ENCODE assay signal across 11 cellular contexts in genomic region chr2:176174850-176175728, GRCh38. TPM values are rescaled to one million over a fixed set of nuclear protein-coding genes. Genes with fewer than 3 reads are reported as not detected.
DNase-seq lines count a peak whose midpoint lies in the region; ATAC-seq and TF ChIP-seq lines count a peak whose summit lies in the region.
"Had no signal": no experiment of that assay in that cellular context is flagged by ENCODE, and none has a peak within 500 bp of the region (broad histone marks: within the 10 kb centered on the region; RNA-seq: fewer than 3 reads in every experiment).

No MANE protein-coding gene starts in this region.

- no peak overlapping the region for H3K27ac ChIP-seq in stomach
- H3K27ac ChIP-seq: BLaER1 had no signal

- no peak for TF ChIP-seq CTCF in activated CD8-positive, alpha-beta T cell treated with anti-CD3 and anti-CD28 coated beads for 36 hours (IDR thresholded peaks at IDR 0.05)
- TF ChIP-seq CTCF in stomach (IDR thresholded peaks at IDR 0.05) = no peak

- POLR2A ChIA-PET in activated CD8-positive, alpha-beta T cell treated with anti-CD3 and anti-CD28 coated beads for 36 hours (lab: Charles Lee) = no interaction called here
- POLR2A ChIA-PET in activated CD8-positive, alpha-beta T cell treated with anti-CD3 and anti-CD28 coated beads, Interleukin-2, amount 10 ng/mL, durations not matched to agents 7 days and 5 days (lab: Charles Lee) = no interaction called here

- 13 to 36% (median 17%) methylated on average over 27 to 44 of the region's 44 CpGs for WGBS in stomach, 5 donors

- H3K27ac Mint-ChIP-seq in activated CD8-positive, alpha-beta T cell treated with anti-CD3 and anti-CD28 coated beads for 36 hours = no peak overlapping the region
- no peak overlapping the region for H3K27ac Mint-ChIP-seq in activated CD8-positive, alpha-beta T cell treated with anti-CD3 and anti-CD28 coated beads, Interleukin-2, amount 10 ng/mL, durations not matched to agents 7 days and 5 days
- no peak overlapping the region for H3K27ac Mint-ChIP-seq in activated naive CD8-positive, alpha-beta T cell treated with anti-CD3 and anti-CD28 coated beads for 36 hours
- H3K27ac Mint-ChIP-seq: activated T-helper 17 cell treated with anti-CD3 and anti-CD28 coated beads, Interleukin-2, amount 50 U/mL, for 72 hours had no signal

- H3K4me1 ChIP-seq in stomach = peaks cover 3 to 40% (median 27%) of the 10 kb centered on the region in 4 donors
- H3K4me1 ChIP-seq: BLaER1 had no signal

- intact Hi-C loops in activated CD8-positive, alpha-beta T cell treated with anti-CD3 and anti-CD28 coated beads for 36 hours (cut with micrococcal nuclease) = loop anchor here (5.0 kb wide), 1 partner anchor 43 kb away; no protein-coding TSS in a partner anchor
- intact Hi-C loops in stomach (cut with DNase I; ENCODE audit: low total_unique reads) = no loop called here

- H3K4me3 Mint-ChIP-seq in activated CD8-positive, alpha-beta T cell treated with anti-CD3 and anti-CD28 coated beads for 36 hours = no peak overlapping the region
- no peak overlapping the region for H3K4me3 Mint-ChIP-seq in activated CD8-positive, alpha-beta T cell treated with anti-CD3 and anti-CD28 coated beads, Interleukin-2, amount 10 ng/mL, durations not matched to agents 7 days and 5 days
- peak overlapping the region; percentile 8 for H3K4me3 Mint-ChIP-seq in activated naive CD8-positive, alpha-beta T cell treated with anti-CD3 and anti-CD28 coated beads for 36 hours
- H3K4me3 Mint-ChIP-seq: activated T-helper 17 cell treated with anti-CD3 and anti-CD28 coated beads, Interleukin-2, amount 50 U/mL, for 72 hours had no signal

- no peaks in the 10 kb centered on the region for H3K36me3 ChIP-seq in stomach
- H3K36me3 ChIP-seq: BLaER1 had no signal

- H3K9me3 Mint-ChIP-seq in activated CD8-positive, alpha-beta T cell treated with anti-CD3 and anti-CD28 coated beads for 36 hours = peaks cover 1% of the 10 kb centered on the region
- no peaks in the 10 kb centered on the region for H3K9me3 Mint-ChIP-seq in activated CD8-positive, alpha-beta T cell treated with anti-CD3 and anti-CD28 coated beads, Interleukin-2, amount 10 ng/mL, durations not matched to agents 7 days and 5 days (ENCODE audit: insufficient read depth)
- H3K9me3 Mint-ChIP-seq in activated naive CD8-positive, alpha-beta T cell treated with anti-CD3 and anti-CD28 coated beads for 36 hours = peaks cover 3% of the 10 kb centered on the region
- H3K9me3 Mint-ChIP-seq: activated T-helper 17 cell treated with anti-CD3 and anti-CD28 coated beads, Interleukin-2, amount 50 U/mL, for 72 hours had no signal

- no peak overlapping the region for H3K4me3 ChIP-seq in stomach
- H3K4me3 ChIP-seq: BLaER1 had no signal

- peaks cover 84% of the 10 kb centered on the region for H3K27me3 Mint-ChIP-seq in activated CD8-positive, alpha-beta T cell treated with anti-CD3 and anti-CD28 coated beads for 36 hours
- peaks cover 84% of the 10 kb centered on the region for H3K27me3 Mint-ChIP-seq in activated CD8-positive, alpha-beta T cell treated with anti-CD3 and anti-CD28 coated beads, Interleukin-2, amount 10 ng/mL, durations not matched to agents 7 days and 5 days (ENCODE audit: low read depth)
- H3K27me3 Mint-ChIP-seq in activated naive CD8-positive, alpha-beta T cell treated with anti-CD3 and anti-CD28 coated beads for 36 hours = peaks cover 99% of the 10 kb centered on the region

- H3K9me3 ChIP-seq in stomach = peaks cover 0 to 15% (median 0%) of the 10 kb centered on the region in 4 donors

- H3K27me3 ChIP-seq in stomach = peaks cover 44 to 100% (median 85%) of the 10 kb centered on the region in 3 donors

- peak; percentile 66 for DNase-seq in activated CD8-positive, alpha-beta T cell treated with anti-CD3 and anti-CD28 coated beads for 36 hours
- DNase-seq in activated CD8-positive, alpha-beta T cell treated with anti-CD3 and anti-CD28 coated beads, Interleukin-2, amount 10 ng/mL, durations not matched to agents 7 days and 5 days = no peak
- no peak for DNase-seq in activated naive CD8-positive, alpha-beta T cell treated with anti-CD3 and anti-CD28 coated beads for 36 hours
- DNase-seq in kidney tubule cell (ENCODE audit: low spot score) (peak; percentile 51), superior temporal gyrus (ENCODE audit: extremely low spot score) (peak; percentile 81), foreskin melanocyte (no peak), MV-4-11 (lab: John Stamatoyannopoulos, UW) (no peak), stomach (no peak)
- DNase-seq: NCI-H1048 had no signal

- CTCF ChIA-PET in activated CD8-positive, alpha-beta T cell treated with anti-CD3 and anti-CD28 coated beads for 36 hours (lab: Charles Lee) = interaction anchor here (1.1 to 1.6 kb wide), 3 partner anchors 13 to 64 kb away, joined by 3 to 5 read pairs (median 3); partner anchors contain the start of gene HOXD1
- CTCF ChIA-PET in activated CD8-positive, alpha-beta T cell treated with anti-CD3 and anti-CD28 coated beads, Interleukin-2, amount 10 ng/mL, durations not matched to agents 7 days and 5 days (lab: Charles Lee) = interaction anchor here (1.0 to 2.7 kb wide), 3 partner anchors 278 to 379 kb away, joined by 3 to 10 read pairs (median 6); no protein-coding TSS in a partner anchor

- no peaks in the 10 kb centered on the region for H3K36me3 Mint-ChIP-seq in activated CD8-positive, alpha-beta T cell treated with anti-CD3 and anti-CD28 coated beads for 36 hours (ENCODE audit: low read depth)
- H3K36me3 Mint-ChIP-seq in activated CD8-positive, alpha-beta T cell treated with anti-CD3 and anti-CD28 coated beads, Interleukin-2, amount 10 ng/mL, durations not matched to agents 7 days and 5 days (ENCODE audit: low read depth) = no peaks in the 10 kb centered on the region
- H3K36me3 Mint-ChIP-seq in activated naive CD8-positive, alpha-beta T cell treated with anti-CD3 and anti-CD28 coated beads for 36 hours = peaks cover 1% of the 10 kb centered on the region

- no peak for TF ChIP-seq POLR2A in stomach (IDR thresholded peaks at IDR 0.05)

- no peak for TF ChIP-seq EP300 in stomach (IDR thresholded peaks at IDR 0.05)

- peaks cover 17% of the 10 kb centered on the region for H3K4me1 Mint-ChIP-seq in activated CD8-positive, alpha-beta T cell treated with anti-CD3 and anti-CD28 coated beads for 36 hours (ENCODE audit: low read depth)
- peaks cover 9% of the 10 kb centered on the region for H3K4me1 Mint-ChIP-seq in activated CD8-positive, alpha-beta T cell treated with anti-CD3 and anti-CD28 coated beads, Interleukin-2, amount 10 ng/mL, durations not matched to agents 7 days and 5 days (ENCODE audit: low read depth)
- H3K4me1 Mint-ChIP-seq in activated naive CD8-positive, alpha-beta T cell treated with anti-CD3 and anti-CD28 coated beads for 36 hours = peaks cover 30% of the 10 kb centered on the region
- H3K4me1 Mint-ChIP-seq: activated T-helper 17 cell treated with anti-CD3 and anti-CD28 coated beads, Interleukin-2, amount 50 U/mL, for 72 hours had no signal

- ATAC-seq in activated CD8-positive, alpha-beta T cell treated with anti-CD3 and anti-CD28 coated beads for 36 hours = peak; percentile 60
- no peak for ATAC-seq in activated CD8-positive, alpha-beta T cell treated with anti-CD3 and anti-CD28 coated beads, Interleukin-2, amount 10 ng/mL, durations not matched to agents 7 days and 5 days
- ATAC-seq: activated T-helper 17 cell treated with anti-CD3 and anti-CD28 coated beads, Interleukin-2, amount 50 U/mL, for 72 hours had no signal

RNA-seq across cellular contexts. Expression of gene HOXD1, which starts 13.4 kb away (rescaled TPM):
- not detected for total RNA-seq in activated CD8-positive, alpha-beta T cell treated with anti-CD3 and anti-CD28 coated beads for 36 hours
- total RNA-seq in activated CD8-positive, alpha-beta T cell treated with anti-CD3 and anti-CD28 coated beads, Interleukin-2, amount 10 ng/mL, durations not matched to agents 7 days and 5 days = not detected
- total RNA-seq in activated naive CD8-positive, alpha-beta T cell treated with anti-CD3 and anti-CD28 coated beads for 36 hours = not detected
- total RNA-seq in stomach = under 1 TPM in 1 of 5 donors, not detected in 4; 0.18 TPM
- under 1 TPM in 2 of 3 donors, not detected in 1; 0.12 to 0.23 TPM for polyA plus RNA-seq in stomach
- total RNA-seq: activated T-helper 17 cell treated with anti-CD3 and anti-CD28 coated beads, Interleukin-2, amount 50 U/mL, for 72 hours had no signal

RNA-seq across cellular contexts. Expression of gene HOXD3, which starts 18.0 kb away (rescaled TPM):
- total RNA-seq in activated CD8-positive, alpha-beta T cell treated with anti-CD3 and anti-CD28 coated beads for 36 hours = not detected
- total RNA-seq in activated CD8-positive, alpha-beta T cell treated with anti-CD3 and anti-CD28 coated beads, Interleukin-2, amount 10 ng/mL, durations not matched to agents 7 days and 5 days = not detected
- total RNA-seq in activated naive CD8-positive, alpha-beta T cell treated with anti-CD3 and anti-CD28 coated beads for 36 hours = not detected
- 10 to 100 TPM in 1 of 5 donors, 1 to 10 TPM in 2, not detected in 2; 1.5 to 11.0 (median 2.5) TPM for total RNA-seq in stomach
- 1 to 10 TPM in 1 of 3 donors, under 1 TPM in 2; 0.44 to 2.7 (median 0.78) TPM for polyA plus RNA-seq in stomach
- total RNA-seq: activated T-helper 17 cell treated with anti-CD3 and anti-CD28 coated beads, Interleukin-2, amount 50 U/mL, for 72 hours had no signal

RNA-seq across cellular contexts. Expression of gene HOXD4, which starts 23.7 kb away (rescaled TPM):
- total RNA-seq in activated CD8-positive, alpha-beta T cell treated with anti-CD3 and anti-CD28 coated beads for 36 hours = not detected
- total RNA-seq in activated CD8-positive, alpha-beta T cell treated with anti-CD3 and anti-CD28 coated beads, Interleukin-2, amount 10 ng/mL, durations not matched to agents 7 days and 5 days = not detected
- not detected for total RNA-seq in activated naive CD8-positive, alpha-beta T cell treated with anti-CD3 and anti-CD28 coated beads for 36 hours
- 1 to 10 TPM in 2 of 5 donors, not detected in 3; 2.4 to 9.6 TPM for total RNA-seq in stomach
- under 1 TPM in 2 of 3 donors, not detected in 1; 0.25 to 0.75 TPM for polyA plus RNA-seq in stomach
- total RNA-seq: activated T-helper 17 cell treated with anti-CD3 and anti-CD28 coated beads, Interleukin-2, amount 50 U/mL, for 72 hours had no signal

RNA-seq across cellular contexts. Expression of gene HOXD8, which starts 45.6 kb away (rescaled TPM):
- total RNA-seq in activated CD8-positive, alpha-beta T cell treated with anti-CD3 and anti-CD28 coated beads for 36 hours = not detected
- total RNA-seq in activated CD8-positive, alpha-beta T cell treated with anti-CD3 and anti-CD28 coated beads, Interleukin-2, amount 10 ng/mL, durations not matched to agents 7 days and 5 days = not detected
- not detected for total RNA-seq in activated naive CD8-positive, alpha-beta T cell treated with anti-CD3 and anti-CD28 coated beads for 36 hours
- 10 to 100 TPM in 1 of 5 donors, 1 to 10 TPM in 1, under 1 TPM in 1, not detected in 2; 0.58 to 15.9 (median 5.1) TPM for total RNA-seq in stomach
- polyA plus RNA-seq in stomach = 1 to 10 TPM in 2 of 3 donors, under 1 TPM in 1; 0.87 to 1.8 (median 1.7) TPM
- total RNA-seq: activated T-helper 17 cell treated with anti-CD3 and anti-CD28 coated beads, Interleukin-2, amount 50 U/mL, for 72 hours had no signal

RNA-seq across cellular contexts. Expression of gene HOXD9, which starts 52.6 kb away (rescaled TPM):
- not detected for total RNA-seq in activated CD8-positive, alpha-beta T cell treated with anti-CD3 and anti-CD28 coated beads for 36 hours
- total RNA-seq in activated CD8-positive, alpha-beta T cell treated with anti-CD3 and anti-CD28 coated beads, Interleukin-2, amount 10 ng/mL, durations not matched to agents 7 days and 5 days = not detected
- total RNA-seq in activated naive CD8-positive, alpha-beta T cell treated with anti-CD3 and anti-CD28 coated beads for 36 hours = not detected
- under 1 TPM in 1 of 5 donors, not detected in 4; 0.18 TPM for total RNA-seq in stomach
- polyA plus RNA-seq in stomach = under 1 TPM; 0.31 to 0.76 (median 0.68) TPM
- total RNA-seq: activated T-helper 17 cell treated with anti-CD3 and anti-CD28 coated beads, Interleukin-2, amount 50 U/mL, for 72 hours had no signal

Comparison
In these comparisons a context has a peak if more than half of its experiments do, and no peak if none do; other contexts are left out.
1. DNase-seq: peak in activated CD8-positive, alpha-beta T cell treated with anti-CD3 and anti-CD28 coated beads for 36 hours (single experiment), kidney tubule cell (single experiment) and superior temporal gyrus (single experiment); none in activated CD8-positive, alpha-beta T cell treated with anti-CD3 and anti-CD28 coated beads, Interleukin-2, amount 10 ng/mL, durations not matched to agents 7 days and 5 days (single experiment), activated naive CD8-positive, alpha-beta T cell treated with anti-CD3 and anti-CD28 coated beads for 36 hours (single experiment), foreskin melanocyte (single experiment), MV-4-11 (single experiment) and stomach (single experiment).